1 cellular context compared by ENCODE assay signal in the genomic region with DNA sequence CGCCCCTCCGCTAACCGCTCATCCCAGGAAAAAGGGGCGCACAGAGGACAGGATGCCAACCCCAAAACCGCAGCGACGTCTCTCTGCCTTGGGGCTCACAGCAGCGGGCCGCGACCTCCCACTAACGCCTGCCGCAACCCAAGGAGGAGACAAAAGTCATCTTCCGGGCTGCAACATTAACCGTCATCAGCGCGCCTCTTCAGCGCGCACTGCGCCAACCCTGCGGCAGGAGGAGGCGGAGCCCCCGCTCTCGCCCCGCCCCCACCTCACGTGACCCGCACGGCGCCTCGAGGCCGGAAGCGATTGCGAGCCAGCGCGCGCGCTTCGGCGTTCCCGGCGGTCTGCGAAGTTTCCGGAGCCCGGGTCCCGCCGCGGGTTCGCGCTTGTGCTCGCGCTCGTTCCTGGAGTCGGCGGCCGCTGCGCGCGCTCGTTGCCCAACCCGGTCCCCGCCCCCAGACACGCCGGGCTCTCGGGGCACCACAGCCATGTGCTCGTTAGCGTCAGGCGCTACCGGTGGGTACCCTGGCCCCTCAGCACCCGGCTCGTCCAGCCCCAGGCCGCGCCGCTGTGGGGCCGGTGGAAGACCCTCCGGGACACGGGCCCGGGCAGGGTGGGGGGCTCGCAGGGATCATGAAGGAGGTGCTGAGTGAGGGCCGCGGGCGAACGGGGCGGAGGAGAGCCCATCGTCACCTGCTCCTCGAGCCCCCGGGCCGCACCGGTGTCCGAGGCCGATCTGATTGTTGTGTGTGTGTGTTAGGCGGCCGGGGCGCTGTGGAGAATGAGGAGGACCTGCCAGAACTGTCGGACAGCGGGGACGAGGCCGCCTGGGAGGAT.
TF ChIP-seq lines count a peak whose summit lies in the region.

PRMT3 (plus strand) TSS at position 455 of the 834 bp plus-strand sequence; CDS start at position 486, 31 bp downstream.

TF ChIP-seq in WTC11, 78 proteins besides CTCF, POLR2A, EP300 and RAD21 (continued from another document and continues in another):
- TF ChIP-seq, protein P1, sequence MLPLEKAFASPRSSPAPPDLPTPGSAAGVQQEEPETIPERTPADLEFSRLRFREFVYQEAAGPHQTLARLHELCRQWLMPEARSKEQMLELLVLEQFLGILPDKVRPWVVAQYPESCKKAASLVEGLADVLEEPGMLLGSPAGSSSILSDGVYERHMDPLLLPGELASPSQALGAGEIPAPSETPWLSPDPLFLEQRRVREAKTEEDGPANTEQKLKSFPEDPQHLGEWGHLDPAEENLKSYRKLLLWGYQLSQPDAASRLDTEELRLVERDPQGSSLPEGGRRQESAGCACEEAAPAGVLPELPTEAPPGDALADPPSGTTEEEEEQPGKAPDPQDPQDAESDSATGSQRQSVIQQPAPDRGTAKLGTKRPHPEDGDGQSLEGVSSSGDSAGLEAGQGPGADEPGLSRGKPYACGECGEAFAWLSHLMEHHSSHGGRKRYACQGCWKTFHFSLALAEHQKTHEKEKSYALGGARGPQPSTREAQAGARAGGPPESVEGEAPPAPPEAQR (CRISPR knock-in tag; IDR thresholded peaks at IDR 0.05), result no peak
- TF ChIP-seq GRHL2 (CRISPR knock-in tag; IDR thresholded peaks at IDR 0.05; ENCODE audit: insufficient replicate concordance, severe bottlenecking) (no peak), GTF2I (CRISPR knock-in tag; conservative IDR thresholded peaks at IDR 0.05) (no peak), E2F1 (CRISPR knock-in tag; IDR thresholded peaks at IDR 0.05) (peak; percentile 68), ZNF121 (CRISPR knock-in tag; IDR thresholded peaks at IDR 0.05) (no peak), CREB1 (CRISPR knock-in tag; IDR thresholded peaks at IDR 0.05) (no peak; the same call in 1 of the 2 replicates), ATF1 (CRISPR knock-in tag; IDR thresholded peaks at IDR 0.05) (no peak), NR3C1 (CRISPR knock-in tag; conservative IDR thresholded peaks at IDR 0.05; ENCODE audit: low read depth) (no peak), HMGA2 (CRISPR knock-in tag; IDR thresholded peaks at IDR 0.05) (no peak), CREM (CRISPR knock-in tag; IDR thresholded peaks at IDR 0.05) (peak; percentile 95), ESRRA (CRISPR knock-in tag; IDR thresholded peaks at IDR 0.05; ENCODE audit: borderline replicate concordance) (no peak; the same call in 1 of the 2 replicates), ELF4 (CRISPR knock-in tag; IDR thresholded peaks at IDR 0.05; ENCODE audit: low read depth) (no peak), MXD4 (CRISPR knock-in tag; IDR thresholded peaks at IDR 0.05; ENCODE audit: borderline replicate concordance) (no peak), NR2C2 (CRISPR knock-in tag; IDR thresholded peaks at IDR 0.05) (no peak; the same call in 1 of the 2 replicates), OVOL2 (CRISPR knock-in tag; IDR thresholded peaks at IDR 0.05; ENCODE audit: borderline replicate concordance) (no peak), ERG (CRISPR knock-in tag; IDR thresholded peaks at IDR 0.05) (no peak), IRF2 (CRISPR knock-in tag; IDR thresholded peaks at IDR 0.05; ENCODE audit: borderline replicate concordance, low read depth) (no peak), CBFB (CRISPR knock-in tag; IDR thresholded peaks at IDR 0.05; ENCODE audit: low read depth) (peak; percentile 47; the same call in 1 of the 2 replicates), SMAD4 (CRISPR knock-in tag; IDR thresholded peaks at IDR 0.05) (peak; percentile 76; the same call in 1 of the 2 replicates), ZNF219 (CRISPR knock-in tag; IDR thresholded peaks at IDR 0.05; ENCODE audit: borderline replicate concordance) (no peak), AFF4 (CRISPR knock-in tag; IDR thresholded peaks at IDR 0.05; ENCODE audit: borderline replicate concordance) (peak; percentile 96), ZNF317 (CRISPR knock-in tag; IDR thresholded peaks at IDR 0.05; ENCODE audit: borderline replicate concordance, low read depth) (0 out of 2 replicates have a peak, but pooled peaks have one; percentile 14)
- TF ChIP-seq, protein P2, sequence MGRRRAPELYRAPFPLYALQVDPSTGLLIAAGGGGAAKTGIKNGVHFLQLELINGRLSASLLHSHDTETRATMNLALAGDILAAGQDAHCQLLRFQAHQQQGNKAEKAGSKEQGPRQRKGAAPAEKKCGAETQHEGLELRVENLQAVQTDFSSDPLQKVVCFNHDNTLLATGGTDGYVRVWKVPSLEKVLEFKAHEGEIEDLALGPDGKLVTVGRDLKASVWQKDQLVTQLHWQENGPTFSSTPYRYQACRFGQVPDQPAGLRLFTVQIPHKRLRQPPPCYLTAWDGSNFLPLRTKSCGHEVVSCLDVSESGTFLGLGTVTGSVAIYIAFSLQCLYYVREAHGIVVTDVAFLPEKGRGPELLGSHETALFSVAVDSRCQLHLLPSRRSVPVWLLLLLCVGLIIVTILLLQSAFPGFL (CRISPR knock-in tag; IDR thresholded peaks at IDR 0.05; ENCODE audit: borderline replicate concordance), result no peak; the same call in 1 of the 2 replicates
- TF ChIP-seq, protein P3, sequence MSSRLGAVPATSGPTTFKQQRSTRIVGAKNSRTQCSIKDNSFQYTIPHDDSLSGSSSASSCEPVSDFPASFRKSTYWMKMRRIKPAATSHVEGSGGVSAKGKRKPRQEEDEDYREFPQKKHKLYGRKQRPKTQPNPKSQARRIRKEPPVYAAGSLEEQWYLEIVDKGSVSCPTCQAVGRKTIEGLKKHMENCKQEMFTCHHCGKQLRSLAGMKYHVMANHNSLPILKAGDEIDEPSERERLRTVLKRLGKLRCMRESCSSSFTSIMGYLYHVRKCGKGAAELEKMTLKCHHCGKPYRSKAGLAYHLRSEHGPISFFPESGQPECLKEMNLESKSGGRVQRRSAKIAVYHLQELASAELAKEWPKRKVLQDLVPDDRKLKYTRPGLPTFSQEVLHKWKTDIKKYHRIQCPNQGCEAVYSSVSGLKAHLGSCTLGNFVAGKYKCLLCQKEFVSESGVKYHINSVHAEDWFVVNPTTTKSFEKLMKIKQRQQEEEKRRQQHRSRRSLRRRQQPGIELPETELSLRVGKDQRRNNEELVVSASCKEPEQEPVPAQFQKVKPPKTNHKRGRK (CRISPR knock-in tag; IDR thresholded peaks at IDR 0.05; ENCODE audit: borderline replicate concordance), result no peak
- TF ChIP-seq, protein P4, sequence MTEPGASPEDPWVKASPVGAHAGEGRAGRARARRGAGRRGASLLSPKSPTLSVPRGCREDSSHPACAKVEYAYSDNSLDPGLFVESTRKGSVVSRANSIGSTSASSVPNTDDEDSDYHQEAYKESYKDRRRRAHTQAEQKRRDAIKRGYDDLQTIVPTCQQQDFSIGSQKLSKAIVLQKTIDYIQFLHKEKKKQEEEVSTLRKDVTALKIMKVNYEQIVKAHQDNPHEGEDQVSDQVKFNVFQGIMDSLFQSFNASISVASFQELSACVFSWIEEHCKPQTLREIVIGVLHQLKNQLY (CRISPR knock-in tag; IDR thresholded peaks at IDR 0.05), result no peak
- TF ChIP-seq, protein P5, sequence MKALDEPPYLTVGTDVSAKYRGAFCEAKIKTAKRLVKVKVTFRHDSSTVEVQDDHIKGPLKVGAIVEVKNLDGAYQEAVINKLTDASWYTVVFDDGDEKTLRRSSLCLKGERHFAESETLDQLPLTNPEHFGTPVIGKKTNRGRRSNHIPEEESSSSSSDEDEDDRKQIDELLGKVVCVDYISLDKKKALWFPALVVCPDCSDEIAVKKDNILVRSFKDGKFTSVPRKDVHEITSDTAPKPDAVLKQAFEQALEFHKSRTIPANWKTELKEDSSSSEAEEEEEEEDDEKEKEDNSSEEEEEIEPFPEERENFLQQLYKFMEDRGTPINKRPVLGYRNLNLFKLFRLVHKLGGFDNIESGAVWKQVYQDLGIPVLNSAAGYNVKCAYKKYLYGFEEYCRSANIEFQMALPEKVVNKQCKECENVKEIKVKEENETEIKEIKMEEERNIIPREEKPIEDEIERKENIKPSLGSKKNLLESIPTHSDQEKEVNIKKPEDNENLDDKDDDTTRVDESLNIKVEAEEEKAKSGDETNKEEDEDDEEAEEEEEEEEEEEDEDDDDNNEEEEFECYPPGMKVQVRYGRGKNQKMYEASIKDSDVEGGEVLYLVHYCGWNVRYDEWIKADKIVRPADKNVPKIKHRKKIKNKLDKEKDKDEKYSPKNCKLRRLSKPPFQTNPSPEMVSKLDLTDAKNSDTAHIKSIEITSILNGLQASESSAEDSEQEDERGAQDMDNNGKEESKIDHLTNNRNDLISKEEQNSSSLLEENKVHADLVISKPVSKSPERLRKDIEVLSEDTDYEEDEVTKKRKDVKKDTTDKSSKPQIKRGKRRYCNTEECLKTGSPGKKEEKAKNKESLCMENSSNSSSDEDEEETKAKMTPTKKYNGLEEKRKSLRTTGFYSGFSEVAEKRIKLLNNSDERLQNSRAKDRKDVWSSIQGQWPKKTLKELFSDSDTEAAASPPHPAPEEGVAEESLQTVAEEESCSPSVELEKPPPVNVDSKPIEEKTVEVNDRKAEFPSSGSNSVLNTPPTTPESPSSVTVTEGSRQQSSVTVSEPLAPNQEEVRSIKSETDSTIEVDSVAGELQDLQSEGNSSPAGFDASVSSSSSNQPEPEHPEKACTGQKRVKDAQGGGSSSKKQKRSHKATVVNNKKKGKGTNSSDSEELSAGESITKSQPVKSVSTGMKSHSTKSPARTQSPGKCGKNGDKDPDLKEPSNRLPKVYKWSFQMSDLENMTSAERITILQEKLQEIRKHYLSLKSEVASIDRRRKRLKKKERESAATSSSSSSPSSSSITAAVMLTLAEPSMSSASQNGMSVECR (CRISPR knock-in tag; IDR thresholded peaks at IDR 0.05; ENCODE audit: borderline replicate concordance), result peak; percentile 32; the same call in 1 of the 2 replicates
- TF ChIP-seq, protein P6, sequence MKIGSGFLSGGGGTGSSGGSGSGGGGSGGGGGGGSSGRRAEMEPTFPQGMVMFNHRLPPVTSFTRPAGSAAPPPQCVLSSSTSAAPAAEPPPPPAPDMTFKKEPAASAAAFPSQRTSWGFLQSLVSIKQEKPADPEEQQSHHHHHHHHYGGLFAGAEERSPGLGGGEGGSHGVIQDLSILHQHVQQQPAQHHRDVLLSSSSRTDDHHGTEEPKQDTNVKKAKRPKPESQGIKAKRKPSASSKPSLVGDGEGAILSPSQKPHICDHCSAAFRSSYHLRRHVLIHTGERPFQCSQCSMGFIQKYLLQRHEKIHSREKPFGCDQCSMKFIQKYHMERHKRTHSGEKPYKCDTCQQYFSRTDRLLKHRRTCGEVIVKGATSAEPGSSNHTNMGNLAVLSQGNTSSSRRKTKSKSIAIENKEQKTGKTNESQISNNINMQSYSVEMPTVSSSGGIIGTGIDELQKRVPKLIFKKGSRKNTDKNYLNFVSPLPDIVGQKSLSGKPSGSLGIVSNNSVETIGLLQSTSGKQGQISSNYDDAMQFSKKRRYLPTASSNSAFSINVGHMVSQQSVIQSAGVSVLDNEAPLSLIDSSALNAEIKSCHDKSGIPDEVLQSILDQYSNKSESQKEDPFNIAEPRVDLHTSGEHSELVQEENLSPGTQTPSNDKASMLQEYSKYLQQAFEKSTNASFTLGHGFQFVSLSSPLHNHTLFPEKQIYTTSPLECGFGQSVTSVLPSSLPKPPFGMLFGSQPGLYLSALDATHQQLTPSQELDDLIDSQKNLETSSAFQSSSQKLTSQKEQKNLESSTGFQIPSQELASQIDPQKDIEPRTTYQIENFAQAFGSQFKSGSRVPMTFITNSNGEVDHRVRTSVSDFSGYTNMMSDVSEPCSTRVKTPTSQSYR (CRISPR knock-in tag; IDR thresholded peaks at IDR 0.05), result peak; percentile 42; the same call in 1 of the 2 replicates
- TF ChIP-seq, protein P7, sequence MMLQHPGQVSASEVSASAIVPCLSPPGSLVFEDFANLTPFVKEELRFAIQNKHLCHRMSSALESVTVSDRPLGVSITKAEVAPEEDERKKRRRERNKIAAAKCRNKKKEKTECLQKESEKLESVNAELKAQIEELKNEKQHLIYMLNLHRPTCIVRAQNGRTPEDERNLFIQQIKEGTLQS (CRISPR knock-in tag; conservative IDR thresholded peaks at IDR 0.05), result no peak
